Comparison of ENCODE assay signal across 28 cellular contexts in the genomic region with DNA sequence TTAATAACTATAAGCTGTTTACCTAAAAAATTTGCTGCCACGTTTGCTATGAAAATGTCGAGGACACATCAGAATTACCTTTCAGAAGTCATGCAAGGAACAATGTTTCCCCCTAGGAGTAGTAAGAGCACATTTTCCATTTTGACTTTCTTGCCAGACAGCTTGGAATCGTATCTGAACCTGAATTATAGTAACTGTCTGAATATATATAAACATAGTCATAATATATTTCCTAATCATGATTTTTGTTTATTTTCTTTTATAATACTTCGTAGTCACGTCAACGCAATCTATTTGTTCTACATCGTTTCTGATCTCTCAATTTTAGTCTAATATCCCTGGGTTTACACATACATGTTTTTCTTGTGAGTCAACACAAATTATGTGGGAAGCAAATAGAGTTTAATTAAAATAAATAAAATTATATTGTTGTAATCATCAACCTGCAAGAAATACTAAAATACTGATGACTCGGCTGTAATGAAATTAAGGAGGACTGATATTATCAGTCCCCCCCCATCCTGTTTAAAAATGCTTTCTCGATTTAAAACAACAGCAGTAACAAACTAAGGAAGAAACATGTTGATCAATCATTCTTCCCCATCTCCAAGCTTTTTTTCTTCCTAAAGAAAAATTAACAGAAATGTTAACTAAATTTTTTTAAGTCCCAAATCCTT.
"Had no signal": no experiment of that assay in that cellular context is flagged by ENCODE, and none has a peak within 500 bp of the region (broad histone marks: within the 10 kb centered on the region; RNA-seq: fewer than 3 reads in every experiment).

No MANE protein-coding gene starts in this region.

- FAIRE-seq: pancreas had no signal

- H3K4me1 ChIP-seq: breast epithelium, esophagus muscularis mucosa, pancreas, prostate gland, uterus had no signal

- H3K27ac ChIP-seq: breast epithelium, esophagus muscularis mucosa, pancreas, prostate gland, uterus had no signal

- DNase-seq: activated CD4-positive, alpha-beta T cell treated with anti-CD3 and anti-CD28 coated beads for 1 hour; activated CD4-positive, alpha-beta T cell treated with anti-CD3 and anti-CD28 coated beads, Interleukin-2, amount 10 ng/mL, durations not matched to agents 7 days and 5 days; activated CD8-positive, alpha-beta T cell treated with anti-CD3 and anti-CD28 coated beads for 36 hours; activated gamma-delta T cell treated with Interleukin-2 at 50 U/mL for 16 hours; activated naive CD8-positive, alpha-beta T cell treated with anti-CD3 and anti-CD28 coated beads, Interleukin-2, amount 50 U/mL, for 24 hours; activated T-cell treated with anti-CD3 and anti-CD28 coated beads, Interleukin-2, amount 50 U/mL, for 4 hours; central memory CD4-positive, alpha-beta T cell; endodermal cell; gastrocnemius medialis; hippocampal formation; midbrain; naive thymus-derived CD4-positive, alpha-beta T cell; nucleus accumbens; pancreas; retina; stimulated activated CD4-positive, alpha-beta T cell treated with anti-CD3 and anti-CD28 coated beads, Interleukin-1b, Interleukin-23, amount 100 ng/mL, for 48 hours; stimulated activated CD4-positive, alpha-beta T cell treated with anti-CD3 and anti-CD28 coated beads, Interleukin-4, amount 100 ng/mL, for 4 hours; stimulated activated CD8-positive, alpha-beta memory T cell treated with anti-CD3 and anti-CD28 coated beads, Interleukin-4, amount 100 ng/mL, for 48 hours; stimulated activated naive CD8-positive, alpha-beta T cell treated with anti-CD3 and anti-CD28 coated beads, Interleukin-15, amount 100 ng/mL, for 72 hours; substantia nigra; uterus had no signal

- H3K36me3 ChIP-seq: breast epithelium, esophagus muscularis mucosa, gastrocnemius medialis, pancreas, prostate gland, uterus had no signal

- H3K4me2 ChIP-seq: smooth muscle cell had no signal

- H3K27me3 ChIP-seq: breast epithelium, gastrocnemius medialis, pancreas, uterus had no signal

- H3K4me3 ChIP-seq: breast epithelium, esophagus muscularis mucosa, gastrocnemius medialis, pancreas, prostate gland, smooth muscle cell, uterus had no signal

- H3K9me3 ChIP-seq: breast epithelium, esophagus muscularis mucosa, gastrocnemius medialis, pancreas, prostate gland, uterus had no signal

- ATAC-seq: activated CD8-positive, alpha-beta T cell treated with anti-CD3 and anti-CD28 coated beads for 36 hours; activated naive CD8-positive, alpha-beta T cell treated with anti-CD3 and anti-CD28 coated beads, Interleukin-2, amount 50 U/mL, for 24 hours; activated T-cell treated with anti-CD3 and anti-CD28 coated beads, Interleukin-2, amount 50 U/mL, for 4 hours; activated T-helper 17 cell treated with anti-CD3 and anti-CD28 coated beads, Interleukin-2, amount 50 U/mL, for 72 hours; naive thymus-derived CD4-positive, alpha-beta T cell; pancreas; stimulated activated memory B cell treated with anti-CD40 and anti-IgM and Interleukin-4, amounts not matched to agents 10 μg/mL and 1 μg/mL and 100 μg/mL, for 72 hours; stimulated activated naive CD8-positive, alpha-beta T cell treated with anti-CD3 and anti-CD28 coated beads, Interleukin-15, amount 100 ng/mL, for 72 hours; WTC11 had no signal
